ENCODE assay signal across 10 cellular contexts in genomic region chr11:131584694-131585592, GRCh38.
A peak's percentile ranks its signal among the peaks of the same experiment; 100 is the strongest.
DNase-seq lines count a peak whose midpoint lies in the region; ATAC-seq, FAIRE-seq and TF ChIP-seq lines count a peak whose summit lies in the region.
"Had no signal": no experiment of that assay in that cellular context is flagged by ENCODE, and none has a peak within 500 bp of the region (broad histone marks: within the 10 kb centered on the region; RNA-seq: fewer than 3 reads in every experiment).

No MANE protein-coding gene starts in this region.

- H3K4me3 Mint-ChIP-seq in brain (peak overlapping the region in 4 of 5 experiments; percentile 54 to 79 (median 66)), nephron (no peak overlapping the region)
- no peak overlapping the region for H3K4me3 Mint-ChIP-seq in activated T-cell treated with anti-CD3 and anti-CD28 coated beads, Interleukin-2, amount 50 U/mL, for 4 hours
- no peak overlapping the region for H3K4me3 Mint-ChIP-seq in activated naive CD4-positive, alpha-beta T cell treated with anti-CD3 and anti-CD28 coated beads, Interleukin-2, amount 10 ng/mL, durations not matched to agents 7 days and 5 days

- peaks cover 85% of the 10 kb centered on the region for H3K4me1 Mint-ChIP-seq in brain
- peaks cover 67% of the 10 kb centered on the region for H3K4me1 Mint-ChIP-seq in nephron
- no peaks in the 10 kb centered on the region for H3K4me1 Mint-ChIP-seq in activated T-cell treated with anti-CD3 and anti-CD28 coated beads, Interleukin-2, amount 50 U/mL, for 4 hours (ENCODE audit: low read depth)
- H3K4me1 Mint-ChIP-seq in activated naive CD4-positive, alpha-beta T cell treated with anti-CD3 and anti-CD28 coated beads, Interleukin-2, amount 10 ng/mL, durations not matched to agents 7 days and 5 days: no peaks in the 10 kb centered on the region

- H3K9me3 Mint-ChIP-seq in brain (peaks cover 2 to 8% (median 3%) of the 10 kb centered on the region in 5 experiments), nephron (peaks cover 3% of the 10 kb centered on the region)
- peaks cover 9% of the 10 kb centered on the region for H3K9me3 Mint-ChIP-seq in activated T-cell treated with anti-CD3 and anti-CD28 coated beads, Interleukin-2, amount 50 U/mL, for 4 hours
- H3K9me3 Mint-ChIP-seq in activated naive CD4-positive, alpha-beta T cell treated with anti-CD3 and anti-CD28 coated beads, Interleukin-2, amount 10 ng/mL, durations not matched to agents 7 days and 5 days: peaks cover 6% of the 10 kb centered on the region

- H3K27ac ChIP-seq in DND-41 (ENCODE audit: low read length): no peak overlapping the region
- H3K27ac ChIP-seq: stomach had no signal

- H3K27ac Mint-ChIP-seq in brain (peak overlapping the region; percentile 38 to 98 (median 93)), nephron (peak overlapping the region in 1 of 3 experiments; percentile 13)
- no peak overlapping the region for H3K27ac Mint-ChIP-seq in activated naive CD4-positive, alpha-beta T cell treated with anti-CD3 and anti-CD28 coated beads, Interleukin-2, amount 10 ng/mL, durations not matched to agents 7 days and 5 days

- CTCF ChIA-PET in HEK293T (lab: Yijun Ruan, JAX): no interaction called here
- CTCF ChIA-PET in activated naive CD4-positive, alpha-beta T cell treated with anti-CD3 and anti-CD28 coated beads, Interleukin-2, amount 10 ng/mL, durations not matched to agents 7 days and 5 days (lab: Charles Lee): no interaction called here

- H3K4me2 ChIP-seq in DND-41 (ENCODE audit: insufficient read depth, low read length): no peak overlapping the region

- no peak for FAIRE-seq in GM12891 (lab: Jason Lieb, UNC)

- POLR2A ChIA-PET in HEK293T (lab: Yijun Ruan, JAX): interaction anchor here (0.6 kb wide), 1 partner anchor 161 kb away, joined by 3 read pairs; no protein-coding TSS in a partner anchor

- H3K27me3 ChIP-seq in DND-41 (ENCODE audit: insufficient read depth, low read length, poor library complexity): no peaks in the 10 kb centered on the region

- H3K4me3 ChIP-seq in DND-41 (ENCODE audit: low read depth in 1 of 2, low read length in 2 of 2): no peak overlapping the region
- H3K4me3 ChIP-seq: stomach had no signal

- TF ChIP-seq CTCF in DND-41 (IDR thresholded peaks at IDR 0.05; ENCODE audit: borderline replicate concordance, extremely low read depth, low read length, poor library complexity, severe bottlenecking) (peak; percentile 61), brain (conservative IDR thresholded peaks at IDR 0.05) (peak; percentile 30 to 66), nephron (IDR thresholded peaks at IDR 0.05; ENCODE audit: unreplicated experiment in 3 of 3) (peak in 2 of 3 experiments; percentile 18 to 39)

- H3K36me3 ChIP-seq in DND-41 (ENCODE audit: insufficient read depth, low read length): no peaks in the 10 kb centered on the region
- H3K36me3 ChIP-seq: stomach had no signal

- no peaks in the 10 kb centered on the region for H3K4me1 ChIP-seq in DND-41 (ENCODE audit: insufficient read depth, low read length)
- H3K4me1 ChIP-seq: stomach had no signal

- H3K79me2 ChIP-seq in DND-41 (ENCODE audit: insufficient read depth, low read length): no peaks in the 10 kb centered on the region

- peaks cover 5% of the 10 kb centered on the region for H3K36me3 Mint-ChIP-seq in brain
- H3K36me3 Mint-ChIP-seq in nephron (ENCODE audit: low read depth): no peaks in the 10 kb centered on the region
- H3K36me3 Mint-ChIP-seq in activated T-cell treated with anti-CD3 and anti-CD28 coated beads, Interleukin-2, amount 50 U/mL, for 4 hours (ENCODE audit: insufficient read depth): no peaks in the 10 kb centered on the region
- no peaks in the 10 kb centered on the region for H3K36me3 Mint-ChIP-seq in activated naive CD4-positive, alpha-beta T cell treated with anti-CD3 and anti-CD28 coated beads, Interleukin-2, amount 10 ng/mL, durations not matched to agents 7 days and 5 days

- no peak for TF ChIP-seq POLR2A in GM12891 (IDR thresholded peaks at IDR 0.05; ENCODE audit: low read depth, low read length)

- DNase-seq in DND-41 (peak; percentile 42), HEK293T (ENCODE audit: extremely low spot score) (peak; percentile 29), GM12891 (ENCODE audit: insufficient read length, low spot score) (no peak)
- no peak for DNase-seq in activated T-cell treated with anti-CD3 and anti-CD28 coated beads, Interleukin-2, amount 50 U/mL, for 4 hours
- DNase-seq in activated naive CD4-positive, alpha-beta T cell treated with anti-CD3 and anti-CD28 coated beads, Interleukin-2, amount 10 ng/mL, durations not matched to agents 7 days and 5 days: no peak
- DNase-seq: stimulated activated CD4-positive, alpha-beta T cell treated with anti-CD3 and anti-CD28 coated beads, Interleukin-12 subunit alpha, Interleukin-12 subunit beta, amount 100 ng/mL, for 4 hours; stomach had no signal

- no peaks in the 10 kb centered on the region for H3K9me3 ChIP-seq in DND-41 (ENCODE audit: insufficient read depth, low read length, severe bottlenecking)

- ATAC-seq in DND-41 (ENCODE audit: insufficient read depth, low read depth) (peak; percentile 71), HG03457 (IDR thresholded peaks at IDR 0.05; ENCODE audit: unreplicated experiment) (no peak)
- no peak for ATAC-seq in activated T-cell treated with anti-CD3 and anti-CD28 coated beads, Interleukin-2, amount 50 U/mL, for 4 hours

- H3K9ac ChIP-seq in DND-41 (ENCODE audit: low read depth, low read length): no peak overlapping the region

- H3K27me3 Mint-ChIP-seq in brain (no peaks in the 10 kb centered on the region), nephron (ENCODE audit: low read depth) (peaks cover 25% of the 10 kb centered on the region)
- peaks cover 3% of the 10 kb centered on the region for H3K27me3 Mint-ChIP-seq in activated T-cell treated with anti-CD3 and anti-CD28 coated beads, Interleukin-2, amount 50 U/mL, for 4 hours (ENCODE audit: low read depth)
- H3K27me3 Mint-ChIP-seq in activated naive CD4-positive, alpha-beta T cell treated with anti-CD3 and anti-CD28 coated beads, Interleukin-2, amount 10 ng/mL, durations not matched to agents 7 days and 5 days: no peaks in the 10 kb centered on the region

- no peak overlapping the region for H2AFZ ChIP-seq in DND-41 (ENCODE audit: low read depth, low read length)

- H4K20me1 ChIP-seq in DND-41 (ENCODE audit: insufficient read depth, low read length): no peaks in the 10 kb centered on the region

TF ChIP-seq in HEK293T, 16 proteins besides CTCF, POLR2A, EP300 and RAD21:
- TF ChIP-seq L3MBTL2 (conservative IDR thresholded peaks at IDR 0.05): no peak
- TF ChIP-seq LEF1 (IDR thresholded peaks at IDR 0.05; ENCODE audit: borderline replicate concordance): no peak
- no peak for TF ChIP-seq HDGF (IDR thresholded peaks at IDR 0.05; ENCODE audit: borderline replicate concordance)
- no peak for TF ChIP-seq BHLHE40 (IDR thresholded peaks at IDR 0.05; ENCODE audit: borderline replicate concordance)
- no peak for TF ChIP-seq SP1 (IDR thresholded peaks at IDR 0.05)
- no peak for TF ChIP-seq SUZ12 (IDR thresholded peaks at IDR 0.05)
- TF ChIP-seq NFRKB (IDR thresholded peaks at IDR 0.05): no peak
- TF ChIP-seq ELF4 (IDR thresholded peaks at IDR 0.05): no peak
- TF ChIP-seq ARNT (IDR thresholded peaks at IDR 0.05): no peak
- TF ChIP-seq TARDBP (IDR thresholded peaks at IDR 0.05): no peak
- TF ChIP-seq ZNF384 (IDR thresholded peaks at IDR 0.05): no peak
- TF ChIP-seq FOXK2 (IDR thresholded peaks at IDR 0.05): no peak
- no peak for TF ChIP-seq PKNOX1 (IDR thresholded peaks at IDR 0.05)
- no peak for TF ChIP-seq FOXA1 (IDR thresholded peaks at IDR 0.05)
- no peak for TF ChIP-seq CTBP1 (IDR thresholded peaks at IDR 0.05; ENCODE audit: borderline replicate concordance)

TF ChIP-seq in GM12891, 5 proteins besides CTCF, POLR2A, EP300 and RAD21:
- TF ChIP-seq POU2F2 (IDR thresholded peaks at IDR 0.05; ENCODE audit: low read depth, low read length) (no peak), SPI1 (IDR thresholded peaks at IDR 0.05; ENCODE audit: low read depth, low read length) (no peak), TAF1 (IDR thresholded peaks at IDR 0.05; ENCODE audit: low read depth, low read length) (no peak), PAX5 (IDR thresholded peaks at IDR 0.05; ENCODE audit: insufficient read depth, low read length, severe bottlenecking) (no peak), POLR2AphosphoS5 (IDR thresholded peaks at IDR 0.05; ENCODE audit: low read depth, low read length) (no peak)
TF ChIP-seq in GM12891: peak in this region for 0.

Comparison
In these comparisons a context has a peak if more than half of its experiments do, and no peak if none do; other contexts are left out.
1. DNase-seq: peak in DND-41 (single experiment) and HEK293T (single experiment); none in activated T-cell treated with anti-CD3 and anti-CD28 coated beads, Interleukin-2, amount 50 U/mL, for 4 hours (single experiment), activated naive CD4-positive, alpha-beta T cell treated with anti-CD3 and anti-CD28 coated beads, Interleukin-2, amount 10 ng/mL, durations not matched to agents 7 days and 5 days (single experiment) and GM12891 (single experiment).
2. H3K4me3 Mint-ChIP-seq: peak in brain (4 of 5); none in nephron (0 of 3), activated T-cell treated with anti-CD3 and anti-CD28 coated beads, Interleukin-2, amount 50 U/mL, for 4 hours (single experiment) and activated naive CD4-positive, alpha-beta T cell treated with anti-CD3 and anti-CD28 coated beads, Interleukin-2, amount 10 ng/mL, durations not matched to agents 7 days and 5 days (single experiment).
3. Peak in every context shown above with its lines, with median percentiles within 50 percentile points of each other: CTCF ChIP-seq.